ENCODE assay signal across 1 cellular context in the genomic region with DNA sequence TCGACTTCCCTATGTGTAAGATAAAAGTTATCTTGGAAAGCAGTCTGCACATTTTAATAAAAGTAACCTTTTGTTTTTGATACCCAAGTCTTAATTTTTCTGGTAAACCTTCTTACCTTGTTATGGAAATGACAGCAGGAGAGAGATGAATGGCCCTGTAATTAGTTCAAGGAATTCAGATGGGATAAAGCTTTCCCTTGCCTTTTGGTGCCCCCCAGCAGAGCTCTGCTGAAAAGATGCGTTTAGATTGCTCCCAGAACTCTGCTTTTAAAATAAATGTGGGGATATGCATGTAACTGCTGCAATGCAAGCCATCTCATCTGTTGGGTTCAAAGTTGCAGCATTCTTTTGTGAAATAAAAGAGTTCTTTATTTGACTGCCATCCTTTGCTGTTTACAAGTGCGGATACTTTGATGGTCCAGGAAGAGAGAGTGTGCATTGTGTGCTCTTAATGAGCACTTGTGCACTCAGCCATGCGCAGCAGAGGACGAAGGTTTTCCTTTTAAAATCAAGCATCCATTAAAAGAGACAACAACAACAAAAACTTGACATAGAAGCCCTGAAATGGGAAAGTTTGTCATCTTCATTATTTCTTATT.
TF ChIP-seq lines count a peak whose summit lies in the region.

No MANE protein-coding gene starts in this region.

TF ChIP-seq in HepG2, 621 proteins besides CTCF, POLR2A, EP300 and RAD21:
- TF ChIP-seq ELF4 (CRISPR knock-in tag; IDR thresholded peaks at IDR 0.05; ENCODE audit: borderline replicate concordance), result no peak
- TF ChIP-seq ZFAT (CRISPR knock-in tag; conservative IDR thresholded peaks at IDR 0.05), result no peak
- TF ChIP-seq SOX6 (IDR thresholded peaks at IDR 0.05), result no peak
- TF ChIP-seq SOX6 (CRISPR knock-in tag; IDR thresholded peaks at IDR 0.05), result peak; percentile 54
- peak; percentile 50 for TF ChIP-seq FOXA3 (CRISPR knock-in tag; IDR thresholded peaks at IDR 0.05)
- TF ChIP-seq, protein P1, sequence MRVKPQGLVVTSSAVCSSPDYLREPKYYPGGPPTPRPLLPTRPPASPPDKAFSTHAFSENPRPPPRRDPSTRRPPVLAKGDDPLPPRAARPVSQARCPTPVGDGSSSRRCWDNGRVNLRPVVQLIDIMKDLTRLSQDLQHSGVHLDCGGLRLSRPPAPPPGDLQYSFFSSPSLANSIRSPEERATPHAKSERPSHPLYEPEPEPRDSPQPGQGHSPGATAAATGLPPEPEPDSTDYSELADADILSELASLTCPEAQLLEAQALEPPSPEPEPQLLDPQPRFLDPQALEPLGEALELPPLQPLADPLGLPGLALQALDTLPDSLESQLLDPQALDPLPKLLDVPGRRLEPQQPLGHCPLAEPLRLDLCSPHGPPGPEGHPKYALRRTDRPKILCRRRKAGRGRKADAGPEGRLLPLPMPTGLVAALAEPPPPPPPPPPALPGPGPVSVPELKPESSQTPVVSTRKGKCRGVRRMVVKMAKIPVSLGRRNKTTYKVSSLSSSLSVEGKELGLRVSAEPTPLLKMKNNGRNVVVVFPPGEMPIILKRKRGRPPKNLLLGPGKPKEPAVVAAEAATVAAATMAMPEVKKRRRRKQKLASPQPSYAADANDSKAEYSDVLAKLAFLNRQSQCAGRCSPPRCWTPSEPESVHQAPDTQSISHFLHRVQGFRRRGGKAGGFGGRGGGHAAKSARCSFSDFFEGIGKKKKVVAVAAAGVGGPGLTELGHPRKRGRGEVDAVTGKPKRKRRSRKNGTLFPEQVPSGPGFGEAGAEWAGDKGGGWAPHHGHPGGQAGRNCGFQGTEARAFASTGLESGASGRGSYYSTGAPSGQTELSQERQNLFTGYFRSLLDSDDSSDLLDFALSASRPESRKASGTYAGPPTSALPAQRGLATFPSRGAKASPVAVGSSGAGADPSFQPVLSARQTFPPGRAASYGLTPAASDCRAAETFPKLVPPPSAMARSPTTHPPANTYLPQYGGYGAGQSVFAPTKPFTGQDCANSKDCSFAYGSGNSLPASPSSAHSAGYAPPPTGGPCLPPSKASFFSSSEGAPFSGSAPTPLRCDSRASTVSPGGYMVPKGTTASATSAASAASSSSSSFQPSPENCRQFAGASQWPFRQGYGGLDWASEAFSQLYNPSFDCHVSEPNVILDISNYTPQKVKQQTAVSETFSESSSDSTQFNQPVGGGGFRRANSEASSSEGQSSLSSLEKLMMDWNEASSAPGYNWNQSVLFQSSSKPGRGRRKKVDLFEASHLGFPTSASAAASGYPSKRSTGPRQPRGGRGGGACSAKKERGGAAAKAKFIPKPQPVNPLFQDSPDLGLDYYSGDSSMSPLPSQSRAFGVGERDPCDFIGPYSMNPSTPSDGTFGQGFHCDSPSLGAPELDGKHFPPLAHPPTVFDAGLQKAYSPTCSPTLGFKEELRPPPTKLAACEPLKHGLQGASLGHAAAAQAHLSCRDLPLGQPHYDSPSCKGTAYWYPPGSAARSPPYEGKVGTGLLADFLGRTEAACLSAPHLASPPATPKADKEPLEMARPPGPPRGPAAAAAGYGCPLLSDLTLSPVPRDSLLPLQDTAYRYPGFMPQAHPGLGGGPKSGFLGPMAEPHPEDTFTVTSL (CRISPR knock-in tag; IDR thresholded peaks at IDR 0.05; ENCODE audit: borderline replicate concordance), result peak; percentile 47; the same call in 1 of the 2 replicates
- TF ChIP-seq, protein P2, sequence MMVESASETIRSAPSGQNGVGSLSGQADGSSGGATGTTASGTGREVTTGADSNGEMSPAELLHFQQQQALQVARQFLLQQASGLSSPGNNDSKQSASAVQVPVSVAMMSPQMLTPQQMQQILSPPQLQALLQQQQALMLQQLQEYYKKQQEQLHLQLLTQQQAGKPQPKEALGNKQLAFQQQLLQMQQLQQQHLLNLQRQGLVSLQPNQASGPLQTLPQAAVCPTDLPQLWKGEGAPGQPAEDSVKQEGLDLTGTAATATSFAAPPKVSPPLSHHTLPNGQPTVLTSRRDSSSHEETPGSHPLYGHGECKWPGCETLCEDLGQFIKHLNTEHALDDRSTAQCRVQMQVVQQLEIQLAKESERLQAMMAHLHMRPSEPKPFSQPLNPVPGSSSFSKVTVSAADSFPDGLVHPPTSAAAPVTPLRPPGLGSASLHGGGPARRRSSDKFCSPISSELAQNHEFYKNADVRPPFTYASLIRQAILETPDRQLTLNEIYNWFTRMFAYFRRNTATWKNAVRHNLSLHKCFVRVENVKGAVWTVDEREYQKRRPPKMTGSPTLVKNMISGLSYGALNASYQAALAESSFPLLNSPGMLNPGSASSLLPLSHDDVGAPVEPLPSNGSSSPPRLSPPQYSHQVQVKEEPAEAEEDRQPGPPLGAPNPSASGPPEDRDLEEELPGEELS (CRISPR knock-in tag; IDR thresholded peaks at IDR 0.05), result 0 out of 2 replicates have a peak, but pooled peaks have one; percentile 12
- TF ChIP-seq ZNF441 (CRISPR knock-in tag; IDR thresholded peaks at IDR 0.05; ENCODE audit: borderline replicate concordance), result no peak
- TF ChIP-seq ATF1 (CRISPR knock-in tag; IDR thresholded peaks at IDR 0.05), result no peak
- TF ChIP-seq NR3C1 (CRISPR knock-in tag; IDR thresholded peaks at IDR 0.05), result no peak
- no peak for TF ChIP-seq NFRKB (IDR thresholded peaks at IDR 0.05)
- no peak for TF ChIP-seq EHMT2 (IDR thresholded peaks at IDR 0.05; ENCODE audit: borderline replicate concordance, low read depth, low read length)
- peak; percentile 33; the same call in 1 of the 2 replicates for TF ChIP-seq ISL2 (CRISPR knock-in tag; IDR thresholded peaks at IDR 0.05)
- TF ChIP-seq TOPORS (CRISPR knock-in tag; IDR thresholded peaks at IDR 0.05), result no peak
- no peak for TF ChIP-seq ZNF329 (CRISPR knock-in tag; IDR thresholded peaks at IDR 0.05; ENCODE audit: low read depth)
- peak; percentile 25; the same call in 1 of the 2 replicates for TF ChIP-seq SOX13 (IDR thresholded peaks at IDR 0.05)
- TF ChIP-seq SOX13 (CRISPR knock-in tag; conservative IDR thresholded peaks at IDR 0.05 in 1 of 2, IDR thresholded peaks at IDR 0.05 in 1 of 2), result peak in 1 of 2 experiments; percentile 59; a peak in 1 of 4 replicates
- TF ChIP-seq KLF6 (CRISPR knock-in tag; IDR thresholded peaks at IDR 0.05), result no peak
- no peak for TF ChIP-seq BHLHE40 (IDR thresholded peaks at IDR 0.05; ENCODE audit: low read length)
- no peak for TF ChIP-seq CBFB (CRISPR knock-in tag; IDR thresholded peaks at IDR 0.05)
- no peak for TF ChIP-seq TP53 (CRISPR knock-in tag; conservative IDR thresholded peaks at IDR 0.05)
- TF ChIP-seq YEATS4 (CRISPR knock-in tag; IDR thresholded peaks at IDR 0.05; ENCODE audit: borderline replicate concordance), result no peak
- TF ChIP-seq, protein P3, sequence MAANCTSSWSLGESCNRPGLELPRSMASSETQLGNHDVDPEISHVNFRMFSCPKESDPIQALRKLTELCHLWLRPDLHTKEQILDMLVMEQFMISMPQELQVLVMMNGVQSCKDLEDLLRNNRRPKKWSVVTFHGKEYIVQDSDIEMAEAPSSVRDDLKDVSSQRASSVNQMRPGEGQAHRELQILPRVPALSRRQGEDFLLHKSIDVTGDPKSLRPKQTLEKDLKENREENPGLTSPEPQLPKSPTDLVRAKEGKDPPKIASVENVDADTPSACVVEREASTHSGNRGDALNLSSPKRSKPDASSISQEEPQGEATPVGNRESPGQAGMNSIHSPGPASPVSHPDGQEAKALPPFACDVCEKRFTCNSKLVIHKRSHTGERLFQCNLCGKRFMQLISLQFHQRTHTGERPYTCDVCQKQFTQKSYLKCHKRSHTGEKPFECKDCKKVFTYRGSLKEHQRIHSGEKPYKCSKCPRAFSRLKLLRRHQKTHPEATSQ (CRISPR knock-in tag; IDR thresholded peaks at IDR 0.05; ENCODE audit: borderline replicate concordance), result no peak
- TF ChIP-seq NCOA5 (CRISPR knock-in tag; IDR thresholded peaks at IDR 0.05), result no peak
- TF ChIP-seq TCF7 (IDR thresholded peaks at IDR 0.05; ENCODE audit: low read depth), result peak; percentile 73
- no peak for TF ChIP-seq RBM39 (IDR thresholded peaks at IDR 0.05; ENCODE audit: low read depth, low read length, poor library complexity, severe bottlenecking)
- TF ChIP-seq, protein P4, sequence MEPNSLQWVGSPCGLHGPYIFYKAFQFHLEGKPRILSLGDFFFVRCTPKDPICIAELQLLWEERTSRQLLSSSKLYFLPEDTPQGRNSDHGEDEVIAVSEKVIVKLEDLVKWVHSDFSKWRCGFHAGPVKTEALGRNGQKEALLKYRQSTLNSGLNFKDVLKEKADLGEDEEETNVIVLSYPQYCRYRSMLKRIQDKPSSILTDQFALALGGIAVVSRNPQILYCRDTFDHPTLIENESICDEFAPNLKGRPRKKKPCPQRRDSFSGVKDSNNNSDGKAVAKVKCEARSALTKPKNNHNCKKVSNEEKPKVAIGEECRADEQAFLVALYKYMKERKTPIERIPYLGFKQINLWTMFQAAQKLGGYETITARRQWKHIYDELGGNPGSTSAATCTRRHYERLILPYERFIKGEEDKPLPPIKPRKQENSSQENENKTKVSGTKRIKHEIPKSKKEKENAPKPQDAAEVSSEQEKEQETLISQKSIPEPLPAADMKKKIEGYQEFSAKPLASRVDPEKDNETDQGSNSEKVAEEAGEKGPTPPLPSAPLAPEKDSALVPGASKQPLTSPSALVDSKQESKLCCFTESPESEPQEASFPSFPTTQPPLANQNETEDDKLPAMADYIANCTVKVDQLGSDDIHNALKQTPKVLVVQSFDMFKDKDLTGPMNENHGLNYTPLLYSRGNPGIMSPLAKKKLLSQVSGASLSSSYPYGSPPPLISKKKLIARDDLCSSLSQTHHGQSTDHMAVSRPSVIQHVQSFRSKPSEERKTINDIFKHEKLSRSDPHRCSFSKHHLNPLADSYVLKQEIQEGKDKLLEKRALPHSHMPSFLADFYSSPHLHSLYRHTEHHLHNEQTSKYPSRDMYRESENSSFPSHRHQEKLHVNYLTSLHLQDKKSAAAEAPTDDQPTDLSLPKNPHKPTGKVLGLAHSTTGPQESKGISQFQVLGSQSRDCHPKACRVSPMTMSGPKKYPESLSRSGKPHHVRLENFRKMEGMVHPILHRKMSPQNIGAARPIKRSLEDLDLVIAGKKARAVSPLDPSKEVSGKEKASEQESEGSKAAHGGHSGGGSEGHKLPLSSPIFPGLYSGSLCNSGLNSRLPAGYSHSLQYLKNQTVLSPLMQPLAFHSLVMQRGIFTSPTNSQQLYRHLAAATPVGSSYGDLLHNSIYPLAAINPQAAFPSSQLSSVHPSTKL (CRISPR knock-in tag; IDR thresholded peaks at IDR 0.05), result 0 out of 2 replicates have a peak, but pooled peaks have one; percentile 8
- TF ChIP-seq FOXP1 (IDR thresholded peaks at IDR 0.05), result no peak
- TF ChIP-seq FOXP1 (CRISPR knock-in tag; IDR thresholded peaks at IDR 0.05), result 0 out of 2 replicates have a peak, but pooled peaks have one; percentile 27
- peak; percentile 63; the same call in 1 of the 2 replicates for TF ChIP-seq SOX5 (CRISPR knock-in tag; IDR thresholded peaks at IDR 0.05; ENCODE audit: borderline replicate concordance)
